22 cellular contexts compared by ENCODE assay signal in genomic region chr21:45413922-45414321, GRCh38. TPM values are rescaled to one million over a fixed set of nuclear protein-coding genes. Genes with fewer than 3 reads are reported as not detected.
DNase-seq lines count a peak whose midpoint lies in the region; ATAC-seq, FAIRE-seq and TF ChIP-seq lines count a peak whose summit lies in the region.
"Had no signal": no experiment of that assay in that cellular context is flagged by ENCODE, and none has a peak within 500 bp of the region (broad histone marks: within the 10 kb centered on the region; RNA-seq: fewer than 3 reads in every experiment).

No MANE protein-coding gene starts in this region.

- no peak overlapping the region for H3K9ac ChIP-seq in neuronal stem cell (ENCODE audit: low read depth, low read length, poor library complexity)

- no peak overlapping the region for H3K4me3 Mint-ChIP-seq in chondrocyte (ENCODE audit: unreplicated experiment)
- H3K4me3 Mint-ChIP-seq: activated CD4-positive, alpha-beta T cell treated with anti-CD3 and anti-CD28 coated beads for 36 hours; activated naive CD8-positive, alpha-beta T cell treated with anti-CD3 and anti-CD28 coated beads, Interleukin-2, amount 50 U/mL, for 24 hours; activated T-cell treated with anti-CD3 and anti-CD28 coated beads, Interleukin-2, amount 50 U/mL, for 24 hours; CD8-positive, alpha-beta memory T cell; T-helper 2 cell treated with Interferon-gamma antibody and Interleukin-4, amounts not matched to agents 5 μg/mL and 100 μg/mL, for 36 hours had no signal

- no peak overlapping the region for H2BK5ac ChIP-seq in neuronal stem cell (ENCODE audit: low read length)

- no peak overlapping the region for H4K91ac ChIP-seq in neuronal stem cell (ENCODE audit: low read depth, low read length, poor library complexity)

- H3K18ac ChIP-seq in neuronal stem cell (ENCODE audit: low read length) = peak overlapping the region; percentile 88

- ATAC-seq in right cardiac atrium = no peak
- no peak for ATAC-seq in GM19395 (IDR thresholded peaks at IDR 0.05; ENCODE audit: unreplicated experiment)
- ATAC-seq: A549; activated CD4-positive, alpha-beta T cell treated with anti-CD3 and anti-CD28 coated beads for 36 hours; activated naive CD8-positive, alpha-beta T cell treated with anti-CD3 and anti-CD28 coated beads, Interleukin-2, amount 50 U/mL, for 24 hours had no signal

- H3K9me3 ChIP-seq in right cardiac atrium (ENCODE audit: control insufficient read depth, low read length) = no peaks in the 10 kb centered on the region
- peaks cover 0 to 2% of the 10 kb centered on the region in 2 donors for H3K9me3 ChIP-seq in neuronal stem cell (replicated peaks in 1 of 2; ENCODE audit: control insufficient read depth in 2 of 2, insufficient read depth in 1 of 2, low read depth in 1 of 2, low read length in 2 of 2)
- H3K9me3 ChIP-seq: A549 had no signal

- H3K27ac ChIP-seq in right cardiac atrium (ENCODE audit: low read length) (peak overlapping the region; percentile 2), neuronal stem cell (replicated peaks; ENCODE audit: low read length) (no peak overlapping the region), substantia nigra (ENCODE audit: low read depth, low read length, poor library complexity, severe bottlenecking) (no peak overlapping the region)
- H3K27ac ChIP-seq: A549 had no signal

- DNase-seq in ELF-1 (ENCODE audit: low read depth, low spot score) (peak; percentile 60), chondrocyte (ENCODE audit: low spot score) (peak; percentile 58), right cardiac atrium (peak; percentile 17 to 35 (median 30)), neuronal stem cell (ENCODE audit: low spot score) (no peak), superior temporal gyrus (ENCODE audit: extremely low spot score) (no peak), substantia nigra (lab: John Stamatoyannopoulos, UW) (no peak), frontal cortex (ENCODE audit: low spot score in 2 of 2) (no peak)
- DNase-seq: activated CD4-positive, alpha-beta T cell treated with anti-CD3 and anti-CD28 coated beads for 36 hours; activated naive CD8-positive, alpha-beta T cell treated with anti-CD3 and anti-CD28 coated beads, Interleukin-2, amount 50 U/mL, for 24 hours; activated T-cell treated with anti-CD3 and anti-CD28 coated beads, Interleukin-2, amount 50 U/mL, for 24 hours; cerebellar nuclear complex; NCI-H446 treated with DMSO at 0.1 percent for 48 hours; nucleus accumbens; SHP77; stimulated activated CD4-positive, alpha-beta T cell treated with anti-CD3 and anti-CD28 coated beads, Interleukin-2, amount 100 ng/mL, for 24 hours; trophoblast cell had no signal

- no peak overlapping the region for H3K27ac Mint-ChIP-seq in chondrocyte (ENCODE audit: unreplicated experiment)
- H3K27ac Mint-ChIP-seq: activated CD4-positive, alpha-beta T cell treated with anti-CD3 and anti-CD28 coated beads for 36 hours; activated naive CD8-positive, alpha-beta T cell treated with anti-CD3 and anti-CD28 coated beads, Interleukin-2, amount 50 U/mL, for 24 hours; activated T-cell treated with anti-CD3 and anti-CD28 coated beads, Interleukin-2, amount 50 U/mL, for 24 hours; CD8-positive, alpha-beta memory T cell; T-helper 2 cell treated with Interferon-gamma antibody and Interleukin-4, amounts not matched to agents 5 μg/mL and 100 μg/mL, for 36 hours had no signal

- H3K4me3 ChIP-seq in right cardiac atrium (ENCODE audit: low read length) = no peak overlapping the region
- no peak overlapping the region for H3K4me3 ChIP-seq in neuronal stem cell (ENCODE audit: low read length in 2 of 2)
- H3K4me3 ChIP-seq: A549, smooth muscle cell had no signal

- FAIRE-seq in frontal cortex (lab: Jason Lieb, UNC) = no peak
- FAIRE-seq: A549, endothelial cell of umbilical vein had no signal

- no peak overlapping the region for H2BK15ac ChIP-seq in neuronal stem cell (ENCODE audit: low read length)

- WGBS in right cardiac atrium = 81% methylated on average over 7 of the region's 7 CpGs
- WGBS in neuronal stem cell (ENCODE audit: extremely low coverage in 2 of 2, insufficient read length in 2 of 2, insufficient replicate concordance in 1 of 2), 2 donors = no CpG with 5 or more reads among the region's 7 CpGs

- H2BK12ac ChIP-seq in neuronal stem cell (ENCODE audit: low read length) = no peak overlapping the region

- peaks cover 52% of the 10 kb centered on the region for H3K4me1 Mint-ChIP-seq in chondrocyte (ENCODE audit: low read depth)
- H3K4me1 Mint-ChIP-seq: activated CD4-positive, alpha-beta T cell treated with anti-CD3 and anti-CD28 coated beads for 36 hours; activated naive CD8-positive, alpha-beta T cell treated with anti-CD3 and anti-CD28 coated beads, Interleukin-2, amount 50 U/mL, for 24 hours; CD8-positive, alpha-beta memory T cell had no signal

- intact Hi-C loops in right cardiac atrium (cut with DNase I) = no loop called here

- H3K4me2 ChIP-seq in neuronal stem cell (ENCODE audit: insufficient read depth, low read length, poor library complexity, severe bottlenecking) = no peak overlapping the region
- H3K4me2 ChIP-seq: A549 had no signal

- H3K27me3 Mint-ChIP-seq in chondrocyte (ENCODE audit: low read depth) = no peaks in the 10 kb centered on the region

- no peak overlapping the region for H2BK120ac ChIP-seq in neuronal stem cell (ENCODE audit: low read depth, low read length)

- peak overlapping the region; percentile 95 for H3K23ac ChIP-seq in neuronal stem cell (ENCODE audit: low read depth, low read length, poor library complexity)

- no peaks in the 10 kb centered on the region for H3K9me3 Mint-ChIP-seq in chondrocyte (ENCODE audit: low read depth)
- H3K9me3 Mint-ChIP-seq: activated naive CD8-positive, alpha-beta T cell treated with anti-CD3 and anti-CD28 coated beads, Interleukin-2, amount 50 U/mL, for 24 hours; activated T-cell treated with anti-CD3 and anti-CD28 coated beads, Interleukin-2, amount 50 U/mL, for 24 hours; CD8-positive, alpha-beta memory T cell; T-helper 2 cell treated with Interferon-gamma antibody and Interleukin-4, amounts not matched to agents 5 μg/mL and 100 μg/mL, for 36 hours had no signal

- no peak for TF ChIP-seq CTCF in chondrocyte (IDR thresholded peaks at IDR 0.05)

- H3K36me3 ChIP-seq in neuronal stem cell (replicated peaks in 1 of 2; ENCODE audit: control insufficient read depth in 2 of 2, insufficient read depth in 2 of 2, low read length in 2 of 2) = no peaks in the 10 kb centered on the region

- peaks cover 7% of the 10 kb centered on the region for H3K4me1 ChIP-seq in right cardiac atrium (ENCODE audit: control insufficient read depth, insufficient read depth, low read length)
- peaks cover 18 to 24% of the 10 kb centered on the region in 2 donors for H3K4me1 ChIP-seq in neuronal stem cell (ENCODE audit: control insufficient read depth in 2 of 2, insufficient read depth in 1 of 2, low read depth in 1 of 2, low read length in 2 of 2)

- H3K36me3 Mint-ChIP-seq in chondrocyte (ENCODE audit: low read depth) = peaks cover 1% of the 10 kb centered on the region
- H3K36me3 Mint-ChIP-seq: CD8-positive, alpha-beta memory T cell had no signal

- peaks cover 26% of the 10 kb centered on the region for H3K79me1 ChIP-seq in neuronal stem cell (ENCODE audit: low read depth, low read length)

- no peak overlapping the region for H3K4ac ChIP-seq in neuronal stem cell (ENCODE audit: low read length)

- H2AFZ ChIP-seq in neuronal stem cell (ENCODE audit: low read length) = peak overlapping the region; percentile 79

- H2AK5ac ChIP-seq in neuronal stem cell (ENCODE audit: low read depth, low read length) = peak overlapping the region; percentile 47

- no peak overlapping the region for H4K8ac ChIP-seq in neuronal stem cell (ENCODE audit: low read depth, low read length)

- H3K27me3 ChIP-seq in right cardiac atrium (ENCODE audit: control insufficient read depth, insufficient read depth) (no peaks in the 10 kb centered on the region), neuronal stem cell (ENCODE audit: control insufficient read depth in 3 of 3, insufficient read depth in 3 of 3, low read depth in 1 of 3, low read length in 3 of 3) (peaks cover 0 to 67% (median 0%) of the 10 kb centered on the region in 3 experiments)

- peak overlapping the region; percentile 61 for H3K14ac ChIP-seq in neuronal stem cell (ENCODE audit: low read length)

RNA-seq across cellular contexts. Expression of gene COL18A1, which starts 9.0 kb away (rescaled TPM):
- total RNA-seq in chondrocyte = 322 to 628 TPM (median 616 TPM) in 3 replicates
- 100 to 1,000 TPM in 1 of 4 donors, 10 to 100 TPM in 3; 63.5 to 134 (median 84.6) TPM for total RNA-seq in right cardiac atrium
- 52.3 TPM for polyA plus RNA-seq in right cardiac atrium
- polyA plus RNA-seq in neuronal stem cell (2013, experiment 1 of 2) = 42.5 TPM
- polyA plus RNA-seq in neuronal stem cell (2013, experiment 2 of 2) = 42.1 TPM
- 11.4 TPM for total RNA-seq in frontal cortex

Comparison
In these comparisons a context has a peak if more than half of its experiments do, and no peak if none do; other contexts are left out.
1. DNase-seq: peak in ELF-1 (single experiment), chondrocyte (single experiment) and right cardiac atrium (3 of 3); none in neuronal stem cell (single experiment), superior temporal gyrus (single experiment), substantia nigra (0 of 49) and frontal cortex (0 of 2).